In the genomic region with DNA sequence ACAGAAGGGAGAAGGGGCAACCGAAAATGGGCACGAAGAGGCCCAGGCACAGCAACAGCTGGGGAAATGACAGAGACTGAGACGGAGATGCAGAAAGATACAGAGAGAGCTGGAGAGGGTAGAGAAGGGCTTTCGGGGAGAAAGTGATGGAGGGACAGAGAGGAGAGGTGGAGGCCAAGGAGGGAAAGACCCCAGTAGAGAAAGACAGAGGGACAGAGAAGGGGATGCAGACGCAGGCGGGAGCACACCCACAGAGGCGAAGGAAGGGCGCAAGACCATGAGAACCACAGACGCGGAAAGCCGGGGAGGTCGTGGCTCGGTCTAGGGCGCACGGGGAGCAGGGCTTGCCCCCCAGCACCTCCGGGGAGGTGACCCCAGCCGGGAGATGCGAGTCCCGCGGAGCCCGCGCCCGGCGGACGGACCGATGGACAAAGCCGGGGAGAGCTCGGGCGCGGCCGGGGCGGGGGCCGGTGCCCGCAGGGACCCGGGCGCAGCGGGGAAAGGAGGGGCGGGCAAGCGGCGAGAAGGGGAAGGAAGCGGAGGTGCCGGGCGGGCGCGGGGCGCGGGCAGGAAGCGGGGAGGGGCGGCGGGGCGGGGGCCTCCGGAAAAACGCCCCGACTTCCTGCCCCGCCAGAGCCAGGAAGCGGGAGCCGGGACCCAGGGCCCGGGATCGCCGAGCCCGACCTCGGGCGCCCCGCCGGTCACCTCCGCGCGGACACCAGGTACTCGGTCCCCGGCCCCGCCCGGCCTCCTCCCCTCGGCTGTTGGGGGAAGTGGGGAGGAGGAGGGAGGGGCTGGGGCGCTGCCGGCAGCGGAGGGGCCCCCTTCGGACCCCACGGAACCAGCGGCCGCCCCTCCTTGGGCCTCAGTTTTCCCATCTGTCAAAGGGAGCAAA, we compare ENCODE assay signal across 8 cellular contexts. TPM values are rescaled to one million over a fixed set of nuclear protein-coding genes. Genes with fewer than 3 reads are reported as not detected.
A peak's percentile ranks its signal among the peaks of the same experiment; 100 is the strongest.
DNase-seq lines count a peak whose midpoint lies in the region; ATAC-seq, FAIRE-seq and TF ChIP-seq lines count a peak whose summit lies in the region.

A gene with protein sequence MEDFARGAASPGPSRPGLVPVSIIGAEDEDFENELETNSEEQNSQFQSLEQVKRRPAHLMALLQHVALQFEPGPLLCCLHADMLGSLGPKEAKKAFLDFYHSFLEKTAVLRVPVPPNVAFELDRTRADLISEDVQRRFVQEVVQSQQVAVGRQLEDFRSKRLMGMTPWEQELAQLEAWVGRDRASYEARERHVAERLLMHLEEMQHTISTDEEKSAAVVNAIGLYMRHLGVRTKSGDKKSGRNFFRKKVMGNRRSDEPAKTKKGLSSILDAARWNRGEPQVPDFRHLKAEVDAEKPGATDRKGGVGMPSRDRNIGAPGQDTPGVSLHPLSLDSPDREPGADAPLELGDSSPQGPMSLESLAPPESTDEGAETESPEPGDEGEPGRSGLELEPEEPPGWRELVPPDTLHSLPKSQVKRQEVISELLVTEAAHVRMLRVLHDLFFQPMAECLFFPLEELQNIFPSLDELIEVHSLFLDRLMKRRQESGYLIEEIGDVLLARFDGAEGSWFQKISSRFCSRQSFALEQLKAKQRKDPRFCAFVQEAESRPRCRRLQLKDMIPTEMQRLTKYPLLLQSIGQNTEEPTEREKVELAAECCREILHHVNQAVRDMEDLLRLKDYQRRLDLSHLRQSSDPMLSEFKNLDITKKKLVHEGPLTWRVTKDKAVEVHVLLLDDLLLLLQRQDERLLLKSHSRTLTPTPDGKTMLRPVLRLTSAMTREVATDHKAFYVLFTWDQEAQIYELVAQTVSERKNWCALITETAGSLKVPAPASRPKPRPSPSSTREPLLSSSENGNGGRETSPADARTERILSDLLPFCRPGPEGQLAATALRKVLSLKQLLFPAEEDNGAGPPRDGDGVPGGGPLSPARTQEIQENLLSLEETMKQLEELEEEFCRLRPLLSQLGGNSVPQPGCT (plus strand): TSS at position 617 of the 895 bp plus-strand sequence. CDS start 4,899 bp downstream, outside the sequence.

- H3K79me2 ChIP-seq in PC-3 (ENCODE audit: low read length) = peaks cover 38% of the 10 kb centered on the region

- 6 to 14% methylated on average over 39 to 80 of the region's 80 CpGs for WGBS in pancreas, 2 donors

- TF ChIP-seq CTCF in PC-3 (conservative IDR thresholded peaks at IDR 0.05; ENCODE audit: low read depth, low read length) = no peak
- TF ChIP-seq CTCF in pancreas (IDR thresholded peaks at IDR 0.05) = no peak

- CTCF ChIA-PET in PC-3 (lab: Charles Lee) = no interaction called here

- no peak for FAIRE-seq in pancreas (lab: Jason Lieb, UNC)

- H3K9me3 ChIP-seq in PC-3 (ENCODE audit: low read length) (no peaks in the 10 kb centered on the region), pancreas (no peaks in the 10 kb centered on the region)

- H3K36me3 ChIP-seq in PC-3 (ENCODE audit: low read depth, low read length) = no peaks in the 10 kb centered on the region
- H3K36me3 ChIP-seq in pancreas = no peaks in the 10 kb centered on the region

- H3F3A ChIP-seq in PC-3 (ENCODE audit: low read length, unreplicated experiment) = no peaks in the 10 kb centered on the region

- H3K4me2 ChIP-seq in PC-3 (ENCODE audit: low read length) = peak within 1 kb of the TSS; percentile 98

- no peaks in the 10 kb centered on the region for H4K20me1 ChIP-seq in PC-3 (ENCODE audit: low read length)

- ATAC-seq in PC-3 (peak; percentile 5; the same call in 1 of the 2 replicates), pancreas (peak; percentile 18 to 46 (median 28)), GM21515 (IDR thresholded peaks at IDR 0.05; ENCODE audit: unreplicated experiment) (no peak)

- H3K4me1 ChIP-seq in PC-3 (ENCODE audit: insufficient read depth, low read length) = peaks cover 26% of the 10 kb centered on the region
- H3K4me1 ChIP-seq in pancreas = peaks cover 10 to 21% (median 13%) of the 10 kb centered on the region in 3 donors

- POLR2A ChIA-PET in PC-3 (lab: Charles Lee; ENCODE audit: unreplicated experiment) = interaction anchor here (0.6 kb wide), 1 partner anchor 105 kb away, joined by 5 read pairs; no protein-coding TSS in a partner anchor

- peak within 1 kb of the TSS; percentile 80 for H2AFZ ChIP-seq in PC-3 (ENCODE audit: low read length)

- H3K9ac ChIP-seq in PC-3 (ENCODE audit: low read length) = peak within 1 kb of the TSS; percentile 88

- H3K9me2 ChIP-seq in PC-3 (replicated peaks; ENCODE audit: low read length) = no peaks in the 10 kb centered on the region

- peak; percentile 64 for DNase-seq in stimulated activated CD4-positive, alpha-beta T cell treated with anti-CD3 and anti-CD28 coated beads, Interleukin-12 subunit alpha, Interleukin-12 subunit beta, amount 100 ng/mL, for 4 hours
- no peak for DNase-seq in stimulated activated CD4-positive, alpha-beta T cell treated with anti-CD3 and anti-CD28 coated beads, Interleukin-1b, Interleukin-23, amount 100 ng/mL, for 48 hours
- DNase-seq in PC-3 (peak; percentile 35), glomerular visceral epithelial cell (ENCODE audit: extremely low spot score) (peak; percentile 54), pancreas (peak in 5 of 6 donors; percentile 51 to 81 (median 54)), pons (ENCODE audit: low spot score) (no peak)
- DNase-seq in activated gamma-delta T cell treated with anti-CD3 and anti-CD28 coated beads, Interleukin-2, amount 50 U/mL, for 16 hours (ENCODE audit: low read depth) = peak; percentile 45

- H3K27ac ChIP-seq in PC-3 (ENCODE audit: low read length) (peak within 1 kb of the TSS; percentile 25), pancreas (peak within 1 kb of the TSS; percentile 48 to 76 (median 64))

- no TSS peak for BruUV-seq in PC-3 (replicated peaks; lab: Mats Ljungman, UMichigan)

- H3K27me3 ChIP-seq in PC-3 (ENCODE audit: low read length) (no peaks in the 10 kb centered on the region), pancreas (no peaks in the 10 kb centered on the region)

- H3K4me3 ChIP-seq in PC-3 (ENCODE audit: low read length) (peak within 1 kb of the TSS; percentile 98), pancreas (peak within 1 kb of the TSS; percentile 62 to 95 (median 87))

- intact Hi-C loops in PC-3 (cut with micrococcal nuclease) (no loop called here), pancreas (cut with DNase I) (no loop called here)

RNA-seq across cellular contexts. Expression of the gene that starts here (rescaled TPM):
- total RNA-seq in PC-3 (2014; rRNA removed) (50.8 and 64.3 TPM in 2 replicates), pancreas (10 to 100 TPM; 26.3 to 65.6 (median 37.0) TPM)
- 100 to 1,000 TPM; 139 to 179 TPM for polyA plus RNA-seq in pancreas

Comparison
In these comparisons a context has a peak if more than half of its experiments do, and no peak if none do; other contexts are left out.
1. DNase-seq: peak in stimulated activated CD4-positive, alpha-beta T cell treated with anti-CD3 and anti-CD28 coated beads, Interleukin-12 subunit alpha, Interleukin-12 subunit beta, amount 100 ng/mL, for 4 hours (single experiment), PC-3 (single experiment), activated gamma-delta T cell treated with anti-CD3 and anti-CD28 coated beads, Interleukin-2, amount 50 U/mL, for 16 hours (single experiment), glomerular visceral epithelial cell (single experiment) and pancreas (5 of 6); none in stimulated activated CD4-positive, alpha-beta T cell treated with anti-CD3 and anti-CD28 coated beads, Interleukin-1b, Interleukin-23, amount 100 ng/mL, for 48 hours (single experiment) and pons (single experiment).